Comparison of ENCODE assay signal across 2 cellular contexts in genomic region chr11:110299006-110299785, GRCh38.
TF ChIP-seq lines count a peak whose summit lies in the region.

No MANE protein-coding gene starts in this region.

TF ChIP-seq in A549, 52 proteins besides CTCF, POLR2A, EP300 and RAD21 (continued from another document):
- no peak for TF ChIP-seq PBX3 (IDR thresholded peaks at IDR 0.05)
- no peak for TF ChIP-seq ATOH8 (CRISPR knock-in tag; IDR thresholded peaks at IDR 0.05; ENCODE audit: low read depth)
- TF ChIP-seq NR3C1 (IDR thresholded peaks at IDR 0.05): no peak
- no peak for TF ChIP-seq ZNF302 (CRISPR knock-in tag; IDR thresholded peaks at IDR 0.05)

TF ChIP-seq in GM23338, 12 proteins besides CTCF, POLR2A, EP300 and RAD21 (continued from another document):
- no peak for TF ChIP-seq ZNF462 (CRISPR knock-in tag; IDR thresholded peaks at IDR 0.05)
- no peak for TF ChIP-seq CREB1 (CRISPR knock-in tag; IDR thresholded peaks at IDR 0.05; ENCODE audit: low read depth)
- TF ChIP-seq NANOG (IDR thresholded peaks at IDR 0.05; ENCODE audit: borderline replicate concordance): no peak
- TF ChIP-seq JUNB (IDR thresholded peaks at IDR 0.05; ENCODE audit: unreplicated experiment): no peak
- TF ChIP-seq STAT1 (IDR thresholded peaks at IDR 0.05; ENCODE audit: unreplicated experiment): no peak
